In genomic region chr12:116454950-116455447, GRCh38 we compare ENCODE assay signal across 10 cellular contexts.
DNase-seq lines count a peak whose midpoint lies in the region; ATAC-seq and TF ChIP-seq lines count a peak whose summit lies in the region.
"Had no signal": no experiment of that assay in that cellular context is flagged by ENCODE, and none has a peak within 500 bp of the region (broad histone marks: within the 10 kb centered on the region; RNA-seq: fewer than 3 reads in every experiment).

No MANE protein-coding gene starts in this region.

- TF ChIP-seq POLR2A in heart left ventricle (IDR thresholded peaks at IDR 0.05), result no peak
- TF ChIP-seq POLR2A in sigmoid colon (IDR thresholded peaks at IDR 0.05), result no peak

- intact Hi-C loops in heart left ventricle (cut with DNase I), result loop anchor here in 2 of 10 donors (2.0 to 10.0 kb wide), 4 partner anchors 80 to 210 kb away; no protein-coding TSS in a partner anchor
- intact Hi-C loops in sigmoid colon (cut with DNase I), result loop anchor here (1.0 to 5.0 kb wide), 5 partner anchors 21 to 458 kb away; partner anchors contain the start of gene MED13L

- TF ChIP-seq CTCF in heart left ventricle (IDR thresholded peaks at IDR 0.05), result no peak
- TF ChIP-seq CTCF in sigmoid colon (IDR thresholded peaks at IDR 0.05), result no peak

- DNase-seq in GM03348 (ENCODE audit: low spot score) (peak; percentile 85), adipocyte (ENCODE audit: low read depth) (peak; percentile 78), heart left ventricle (no peak), sigmoid colon (no peak), AML-193 (lab: John Stamatoyannopoulos, UW) (no peak), KG1 (lab: John Stamatoyannopoulos, UW) (no peak)
- DNase-seq: activated naive CD4-positive, alpha-beta T cell treated with anti-CD3 and anti-CD28 coated beads, Interleukin-2, amount 50 U/mL, for 16 hours had no signal

- WGBS in heart left ventricle, 4 donors, result 41 to 65% (median 55%) methylated on average over 7 of the region's 7 CpGs
- WGBS in sigmoid colon, 2 donors, result 40 to 62% methylated on average over 7 of the region's 7 CpGs

- H3K4me1 ChIP-seq in adipocyte (ENCODE audit: control insufficient read depth, insufficient read depth, low read length) (peaks cover 33% of the 10 kb centered on the region), heart left ventricle (peaks cover 0 to 24% (median 20%) of the 10 kb centered on the region in 12 donors), sigmoid colon (peaks cover 0 to 31% (median 29%) of the 10 kb centered on the region in 4 donors)

- no peaks in the 10 kb centered on the region for H3K27me3 ChIP-seq in adipocyte (replicated peaks; ENCODE audit: control insufficient read depth, insufficient read depth, low read length)
- no peaks in the 10 kb centered on the region for H3K27me3 ChIP-seq in heart left ventricle
- H3K27me3 ChIP-seq in sigmoid colon, result no peaks in the 10 kb centered on the region
- H3K27me3 ChIP-seq: neural progenitor cell had no signal

- peak overlapping the region; percentile 87 for H3K9ac ChIP-seq in adipocyte (ENCODE audit: low read length)
- H3K9ac ChIP-seq: neural progenitor cell had no signal

- TF ChIP-seq EP300 in sigmoid colon (IDR thresholded peaks at IDR 0.05), result no peak

- H3K9me3 ChIP-seq in adipocyte (ENCODE audit: control insufficient read depth, low read length) (no peaks in the 10 kb centered on the region), heart left ventricle (no peaks in the 10 kb centered on the region), sigmoid colon (no peaks in the 10 kb centered on the region)

- no peaks in the 10 kb centered on the region for H3K36me3 ChIP-seq in adipocyte (ENCODE audit: control insufficient read depth, insufficient read depth, low read length, severe bottlenecking)
- H3K36me3 ChIP-seq in heart left ventricle, result no peaks in the 10 kb centered on the region
- no peaks in the 10 kb centered on the region for H3K36me3 ChIP-seq in sigmoid colon
- H3K36me3 ChIP-seq: neural progenitor cell had no signal

- ATAC-seq in heart left ventricle (peak in 2 of 4 donors; percentile 13 to 25), GM21381 (IDR thresholded peaks at IDR 0.05; ENCODE audit: unreplicated experiment) (no peak), HG03565 (IDR thresholded peaks at IDR 0.05; ENCODE audit: unreplicated experiment) (no peak)

- H3K4me3 ChIP-seq in adipocyte (ENCODE audit: low read length) (peak overlapping the region; percentile 43), heart left ventricle (peak overlapping the region in 2 of 12 donors; percentile 23 to 37), sigmoid colon (no peak overlapping the region)
- H3K4me3 ChIP-seq: neural progenitor cell had no signal

- H3K27ac ChIP-seq in heart left ventricle (peak overlapping the region; percentile 47 to 96 (median 74)), sigmoid colon (peak overlapping the region; percentile 79 to 86 (median 84))
- H3K27ac ChIP-seq: neural progenitor cell had no signal

Comparison
In these comparisons a context has a peak if more than half of its experiments do, and no peak if none do; other contexts are left out.
1. DNase-seq: peak in GM03348 (single experiment) and adipocyte (single experiment); none in heart left ventricle (0 of 5), sigmoid colon (single experiment), AML-193 (0 of 2) and KG1 (single experiment).